In the genomic region with DNA sequence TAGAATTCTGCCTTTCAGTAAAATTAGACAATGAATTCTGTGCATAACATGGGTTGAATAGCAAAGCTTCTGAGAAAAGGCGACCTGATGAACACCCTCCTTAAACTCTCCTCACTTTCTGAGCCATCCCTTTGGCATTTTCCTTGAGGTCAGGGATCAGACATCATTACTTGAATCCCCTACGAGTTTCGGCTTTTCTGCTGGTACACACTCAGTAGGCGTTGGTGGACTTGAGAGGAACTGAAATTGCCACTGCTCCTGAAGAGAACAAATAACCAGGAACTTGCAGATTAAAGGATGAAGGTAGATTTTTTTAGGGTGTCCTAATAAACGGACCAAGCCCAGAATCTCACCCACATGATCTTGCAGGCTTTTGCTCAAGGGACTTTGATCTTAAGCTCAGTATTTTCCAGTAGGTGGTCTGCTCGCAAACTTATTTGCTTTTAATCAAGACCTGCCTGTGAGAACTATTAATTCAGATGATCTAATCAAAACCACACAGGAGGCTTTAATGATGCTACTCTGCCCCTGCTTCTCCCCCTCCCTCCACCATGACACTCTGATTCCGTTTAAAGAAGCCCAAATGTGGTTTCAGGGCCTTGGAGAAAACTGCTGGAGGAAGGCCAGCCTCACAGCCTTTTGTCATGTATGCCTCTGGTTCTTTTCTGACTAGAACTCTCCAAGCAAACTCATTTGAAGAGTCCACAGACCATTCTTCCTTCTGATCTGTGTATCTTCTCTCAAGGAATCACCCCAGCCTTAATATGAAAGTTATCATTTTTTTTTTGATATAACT, we compare ENCODE assay signal across 20 cellular contexts.
DNase-seq lines count a peak whose midpoint lies in the region; ATAC-seq and TF ChIP-seq lines count a peak whose summit lies in the region.
"Had no signal": no experiment of that assay in that cellular context is flagged by ENCODE, and none has a peak within 500 bp of the region (broad histone marks: within the 10 kb centered on the region; RNA-seq: fewer than 3 reads in every experiment).

No MANE protein-coding gene starts in this region.

- peaks cover 67 to 98% (median 95%) of the 10 kb centered on the region in 10 experiments for H3K4me1 ChIP-seq in BLaER1 treated with 17β-estradiol and CSF1 and Interleukin-3, amounts not matched to agents 10 nM and 100 nM
- H3K4me1 ChIP-seq in IMR-90 (ENCODE audit: control insufficient read depth, insufficient read depth, low read length): peaks cover 4% of the 10 kb centered on the region; the same call in 1 of the 2 replicates
- H3K4me1 ChIP-seq in osteoblast (ENCODE audit: insufficient read depth, low read length): peaks cover 13% of the 10 kb centered on the region
- H3K4me1 ChIP-seq in upper lobe of right lung: peaks cover 17% of the 10 kb centered on the region
- H3K4me1 ChIP-seq: gastrocnemius medialis had no signal

- no TSS peak for BruUV-seq in IMR-90 (replicated peaks; lab: Mats Ljungman, UMichigan)

- TF ChIP-seq CTCF in IMR-90 (conservative IDR thresholded peaks at IDR 0.05; ENCODE audit: low read depth, low read length): no peak
- TF ChIP-seq CTCF in cardiac fibroblast (IDR thresholded peaks at IDR 0.05; ENCODE audit: low read depth, low read length): no peak
- no peak for TF ChIP-seq CTCF in osteoblast (IDR thresholded peaks at IDR 0.05; ENCODE audit: extremely low read depth, low read depth, low read length)
- TF ChIP-seq CTCF in WTC11 (IDR thresholded peaks at IDR 0.05): no peak
- TF ChIP-seq CTCF in upper lobe of right lung (IDR thresholded peaks at IDR 0.05): no peak

- H3K4me3 Mint-ChIP-seq in WTC11: no peak overlapping the region
- H3K4me3 Mint-ChIP-seq: T-helper 2 cell treated with Interferon-gamma antibody and Interleukin-4, amounts not matched to agents 5 μg/mL and 100 μg/mL, for 36 hours had no signal

- peaks cover 0 to 23% (median 14%) of the 10 kb centered on the region in 11 experiments; a peak in 6 of 22 replicates for H3K36me3 ChIP-seq in BLaER1 treated with 17β-estradiol and CSF1 and Interleukin-3, amounts not matched to agents 10 nM and 100 nM
- no peaks in the 10 kb centered on the region for H3K36me3 ChIP-seq in IMR-90 (ENCODE audit: control insufficient read depth, insufficient read depth, low read length)
- H3K36me3 ChIP-seq in osteoblast (ENCODE audit: insufficient read depth, low read length): no peaks in the 10 kb centered on the region
- H3K36me3 ChIP-seq in upper lobe of right lung: no peaks in the 10 kb centered on the region
- H3K36me3 ChIP-seq: gastrocnemius medialis, right atrium auricular region had no signal

- H3K4me3 ChIP-seq in BLaER1 treated with 17β-estradiol and CSF1 and Interleukin-3, amounts not matched to agents 10 nM and 100 nM: no peak overlapping the region
- no peak overlapping the region for H3K4me3 ChIP-seq in IMR-90 (ENCODE audit: insufficient read depth, low read depth, low read length)
- H3K4me3 ChIP-seq in cardiac fibroblast (replicated peaks in 1 of 2; ENCODE audit: low read depth in 2 of 2, low read length in 2 of 2): no peak overlapping the region
- no peak overlapping the region for H3K4me3 ChIP-seq in osteoblast (ENCODE audit: insufficient read depth, low read length)
- no peak overlapping the region for H3K4me3 ChIP-seq in upper lobe of right lung
- H3K4me3 ChIP-seq: gastrocnemius medialis, mucosa of descending colon, right atrium auricular region had no signal

- H3K27ac Mint-ChIP-seq in WTC11: no peak overlapping the region
- H3K27ac Mint-ChIP-seq: T-helper 2 cell treated with Interferon-gamma antibody and Interleukin-4, amounts not matched to agents 5 μg/mL and 100 μg/mL, for 36 hours had no signal

- H3K79me2 ChIP-seq in osteoblast (ENCODE audit: insufficient read depth, low read length): no peaks in the 10 kb centered on the region

- no peak overlapping the region for H3K23ac ChIP-seq in IMR-90 (ENCODE audit: low read depth, low read length)

- no peaks in the 10 kb centered on the region for H3K27me3 Mint-ChIP-seq in WTC11 (ENCODE audit: low read depth)

- H3K9me3 ChIP-seq in BLaER1 treated with 17β-estradiol and CSF1 and Interleukin-3, amounts not matched to agents 10 nM and 100 nM (replicated peaks in 1 of 11): peaks cover 0 to 4% (median 0%) of the 10 kb centered on the region in 11 experiments; a peak in 2 of 22 replicates
- no peaks in the 10 kb centered on the region for H3K9me3 ChIP-seq in IMR-90 (ENCODE audit: control insufficient read depth, insufficient read depth, low read length)
- no peaks in the 10 kb centered on the region for H3K9me3 ChIP-seq in osteoblast (ENCODE audit: low read depth, low read length)
- no peaks in the 10 kb centered on the region for H3K9me3 ChIP-seq in upper lobe of right lung
- H3K9me3 ChIP-seq: BE2C, gastrocnemius medialis, mucosa of descending colon, right atrium auricular region had no signal

- peaks cover 15% of the 10 kb centered on the region for H3K4me1 Mint-ChIP-seq in WTC11

- H3K36me3 Mint-ChIP-seq in WTC11: no peaks in the 10 kb centered on the region

- ATAC-seq in IMR-90 (ENCODE audit: low read depth) (no peak), WTC11 (no peak), upper lobe of right lung (no peak), left lobe of liver (no peak)
- ATAC-seq: gastrocnemius medialis, HCT116, left cardiac atrium, mucosa of descending colon had no signal

- H3K4ac ChIP-seq in IMR-90 (ENCODE audit: low read depth, low read length): no peak overlapping the region

- peak overlapping the region; percentile 76 to 95 (median 87) for H3K4me2 ChIP-seq in BLaER1 treated with 17β-estradiol and CSF1 and Interleukin-3, amounts not matched to agents 10 nM and 100 nM
- H3K4me2 ChIP-seq in IMR-90 (ENCODE audit: low read depth, low read length) (no peak overlapping the region), osteoblast (ENCODE audit: insufficient read depth, low read length) (peak overlapping the region; percentile 5)

- H4K5ac ChIP-seq in IMR-90 (ENCODE audit: low read depth, low read length): no peak overlapping the region

- H2BK120ac ChIP-seq in IMR-90 (ENCODE audit: low read depth, low read length): no peak overlapping the region

- POLR2A ChIA-PET in IMR-90 (lab: Charles Lee; ENCODE audit: unreplicated experiment) (no interaction called here), WTC11 (lab: Charles Lee) (interaction anchor here (0.6 kb wide), 1 partner anchor 27 kb away, joined by 3 read pairs; no protein-coding TSS in a partner anchor)

- H3K9me1 ChIP-seq in IMR-90 (ENCODE audit: insufficient read depth, low read length): 0 out of 2 replicates have a peak, but pooled peaks cover 10% of the 10 kb centered on the region

- H2AFZ ChIP-seq in IMR-90 (replicated peaks; ENCODE audit: low read length, poor library complexity) (no peak overlapping the region), osteoblast (ENCODE audit: low read length) (no peak overlapping the region)

- H3K27ac ChIP-seq in BLaER1 treated with 17β-estradiol and CSF1 and Interleukin-3, amounts not matched to agents 10 nM and 100 nM: peak overlapping the region in 9 of 11 experiments; percentile 55 to 72 (median 66); a peak in 16 of 22 replicates
- H3K27ac ChIP-seq in IMR-90 (ENCODE audit: insufficient read depth, low read length) (no peak overlapping the region), osteoblast (ENCODE audit: low read depth, low read length) (no peak overlapping the region), upper lobe of right lung (no peak overlapping the region)
- H3K27ac ChIP-seq: right atrium auricular region had no signal

- H3K79me1 ChIP-seq in IMR-90 (ENCODE audit: low read depth in 1 of 2, low read length in 2 of 2): peaks cover 14 to 21% of the 10 kb centered on the region in 2 experiments; a peak in 3 of 4 replicates

- H4K91ac ChIP-seq in IMR-90 (ENCODE audit: insufficient read depth, low read depth, low read length): no peak overlapping the region

- H3K18ac ChIP-seq in IMR-90 (ENCODE audit: low read depth, low read length): no peak overlapping the region

- dilution Hi-C loops in IMR-90 (cut with HindIII; ENCODE audit: low sequenced_read_pairs, unreplicated experiment): no loop called here

- no peak overlapping the region for H2BK15ac ChIP-seq in IMR-90 (ENCODE audit: low read depth, low read length)

- in situ Hi-C loops in IMR-90 (cut with MboI; ENCODE audit: low sequenced_read_pairs): loop anchor here (5.0 to 10.0 kb wide), 2 partner anchors 129 to 158 kb away; no protein-coding TSS in a partner anchor

- intact Hi-C loops in IMR-90 (cut with micrococcal nuclease): loop anchor here (5.0 kb wide), 1 partner anchor 161 kb away; no protein-coding TSS in a partner anchor
- intact Hi-C loops in upper lobe of right lung (cut with DNase I): loop anchor here (10.0 kb wide), 1 partner anchor 122 kb away; a partner anchor contains a TSS

- H3K9ac ChIP-seq in BLaER1 treated with 17β-estradiol and CSF1 and Interleukin-3, amounts not matched to agents 10 nM and 100 nM: peak overlapping the region in 8 of 11 experiments; percentile 2 to 65 (median 30); a peak in 9 of 22 replicates
- H3K9ac ChIP-seq in IMR-90 (ENCODE audit: low read depth, low read length): no peak overlapping the region

- H2AK5ac ChIP-seq in IMR-90 (ENCODE audit: low read depth, low read length): no peak overlapping the region

- H4K20me1 ChIP-seq in BLaER1 treated with 17β-estradiol and CSF1 and Interleukin-3, amounts not matched to agents 10 nM and 100 nM: peaks cover 0 to 87% (median 59%) of the 10 kb centered on the region in 11 experiments; a peak in 15 of 22 replicates
- peaks cover 9% of the 10 kb centered on the region; the same call in 1 of the 2 replicates for H4K20me1 ChIP-seq in IMR-90 (ENCODE audit: insufficient read depth, low read length)
- peaks cover 5% of the 10 kb centered on the region for H4K20me1 ChIP-seq in osteoblast (ENCODE audit: insufficient read depth, low read length)

- no peak overlapping the region for H3K14ac ChIP-seq in IMR-90 (replicated peaks; ENCODE audit: low read depth, low read length)

- no peaks in the 10 kb centered on the region for H3K27me3 ChIP-seq in BLaER1 treated with 17β-estradiol and CSF1 and Interleukin-3, amounts not matched to agents 10 nM and 100 nM
- no peaks in the 10 kb centered on the region for H3K27me3 ChIP-seq in IMR-90 (ENCODE audit: control insufficient read depth, insufficient read depth, low read length)
- no peaks in the 10 kb centered on the region for H3K27me3 ChIP-seq in osteoblast (ENCODE audit: insufficient read depth, low read length)
- H3K27me3 ChIP-seq in upper lobe of right lung: no peaks in the 10 kb centered on the region
- H3K27me3 ChIP-seq: BE2C, gastrocnemius medialis, right atrium auricular region had no signal

- CTCF ChIA-PET in IMR-90 (lab: Yijun Ruan, JAX): no interaction called here
- CTCF ChIA-PET in WTC11 (lab: Charles Lee): interaction anchor here (1.3 kb wide), 1 partner anchor 47 kb away, joined by 4 read pairs; no protein-coding TSS in a partner anchor

- no peak overlapping the region for H2BK20ac ChIP-seq in IMR-90 (ENCODE audit: low read depth, low read length)

- H2BK5ac ChIP-seq in IMR-90 (ENCODE audit: low read depth, low read length, poor library complexity, severe bottlenecking): no peak overlapping the region

- no peak overlapping the region for H4K8ac ChIP-seq in IMR-90 (ENCODE audit: low read depth in 2 of 2, low read length in 2 of 2)

- H3K9me3 Mint-ChIP-seq in WTC11: no peaks in the 10 kb centered on the region
- H3K9me3 Mint-ChIP-seq: T-helper 2 cell treated with Interferon-gamma antibody and Interleukin-4, amounts not matched to agents 5 μg/mL and 100 μg/mL, for 36 hours had no signal

- no peak overlapping the region for H2AK9ac ChIP-seq in IMR-90 (replicated peaks; ENCODE audit: low read depth, low read length, poor library complexity)

- no peak overlapping the region for H3K56ac ChIP-seq in IMR-90 (ENCODE audit: extremely low read depth, insufficient read depth, low read length)

- DNase-seq in IMR-90 (peak; percentile 16), cardiac fibroblast (ENCODE audit: low read depth in 2 of 2) (peak; percentile 9 to 26), osteoblast (ENCODE audit: insufficient read length, low spot score, missing footprints) (peak; percentile 91), WTC11 (ENCODE audit: low spot score) (no peak), upper lobe of right lung (no peak), HT-29 (ENCODE audit: low spot score) (no peak), left lobe of liver (ENCODE audit: low spot score) (no peak)
- DNase-seq: activated CD4-positive, CD25-positive, alpha-beta regulatory T cell treated with anti-CD3 and anti-CD28 coated beads, Interleukin-2, amount 50 U/mL, for 72 hours; amniotic stem cell; BE2C; gastrocnemius medialis; left cardiac atrium; mucosa of descending colon; NCI-H1930; nucleus accumbens; substantia nigra had no signal

- TF ChIP-seq POLR2A in IMR-90 (IDR thresholded peaks at IDR 0.05; ENCODE audit: low read depth, low read length): no peak

- 40% methylated on average over 1 of the region's 7 CpGs; no CpG with 5 or more reads in 1 of the 2 experiments for WGBS in IMR-90 (ENCODE audit: extremely low coverage in 2 of 2, insufficient read length in 1 of 2), 2 experiments

- TF ChIP-seq RAD21 in IMR-90 (IDR thresholded peaks at IDR 0.05; ENCODE audit: low read length): no peak

Comparison
In these comparisons a context has a peak if more than half of its experiments do, and no peak if none do; other contexts are left out.
1. H3K27ac ChIP-seq: peak in BLaER1 treated with 17β-estradiol and CSF1 and Interleukin-3, amounts not matched to agents 10 nM and 100 nM (9 of 11); none in IMR-90 (single experiment), osteoblast (single experiment) and upper lobe of right lung (single experiment).
2. DNase-seq: peak in IMR-90 (single experiment), cardiac fibroblast (2 of 2) and osteoblast (single experiment); none in WTC11 (single experiment), upper lobe of right lung (single experiment), HT-29 (single experiment) and left lobe of liver (single experiment).